In genomic region chr1:67377253-67377652, GRCh38 we compare ENCODE assay signal across 19 cellular contexts.
"Had no signal": no experiment of that assay in that cellular context is flagged by ENCODE, and none has a peak within 500 bp of the region (broad histone marks: within the 10 kb centered on the region; RNA-seq: fewer than 3 reads in every experiment).

No MANE protein-coding gene starts in this region.

- H3K36me3 ChIP-seq: colonic mucosa, ovary, thoracic aorta, transverse colon had no signal

- H3K27me3 Mint-ChIP-seq: naive thymus-derived CD4-positive, alpha-beta T cell; progenitor cell of endocrine pancreas had no signal

- H3K9me3 ChIP-seq: colonic mucosa, ovary, stomach, thoracic aorta, transverse colon had no signal

- DNase-seq: colonic mucosa; dermis blood vessel endothelial cell; foreskin keratinocyte; head of caudate nucleus; hippocampal formation; naive thymus-derived CD4-positive, alpha-beta T cell; nucleus accumbens; ovary; right cardiac atrium; small intestine; stimulated activated CD4-positive, alpha-beta T cell treated with anti-CD3 and anti-CD28 coated beads, Interleukin-12 subunit alpha, Interleukin-12 subunit beta, amount 100 ng/mL, for 4 hours; stimulated activated naive CD4-positive, alpha-beta T cell; stomach; substantia nigra; transverse colon had no signal

- H3K4me1 ChIP-seq: colonic mucosa, foreskin keratinocyte, stomach, transverse colon had no signal

- H3K4me3 ChIP-seq: colonic mucosa, ovary, stomach, thoracic aorta, transverse colon had no signal

- ATAC-seq: foreskin keratinocyte; naive thymus-derived CD4-positive, alpha-beta T cell; right cardiac atrium had no signal

- H3K27ac Mint-ChIP-seq: progenitor cell of endocrine pancreas had no signal

- H3K27ac ChIP-seq: colonic mucosa, foreskin keratinocyte, ovary, stomach, thoracic aorta, transverse colon had no signal

- H3K4me3 Mint-ChIP-seq: naive thymus-derived CD4-positive, alpha-beta T cell; neural crest cell had no signal

- H3K27me3 ChIP-seq: colonic mucosa, foreskin keratinocyte, ovary, stomach, transverse colon had no signal

- FAIRE-seq: small intestine, urothelium cell line had no signal
